ENCODE assay signal across 1 cellular context in genomic region chr6:155126727-155127439, GRCh38.
A peak's percentile ranks its signal among the peaks of the same experiment; 100 is the strongest.
TF ChIP-seq lines count a peak whose summit lies in the region.

No MANE protein-coding gene starts in this region.

TF ChIP-seq in HepG2, 621 proteins besides CTCF, POLR2A, EP300 and RAD21 (continued from another document and continues in another):
- TF ChIP-seq FOSL2 (CRISPR knock-in tag; IDR thresholded peaks at IDR 0.05) (peak; percentile 97), SAP130 (CRISPR knock-in tag; IDR thresholded peaks at IDR 0.05; ENCODE audit: low read depth) (peak; percentile 78), SOX6 (IDR thresholded peaks at IDR 0.05) (no peak), SOX6 (CRISPR knock-in tag; IDR thresholded peaks at IDR 0.05) (peak; percentile 62; the same call in 1 of the 2 replicates), MAFF (IDR thresholded peaks at IDR 0.05; ENCODE audit: low read depth, low read length) (peak; percentile 16; the same call in 1 of the 2 replicates), ZBTB43 (CRISPR knock-in tag; conservative IDR thresholded peaks at IDR 0.05) (no peak), ZBTB33 (CRISPR knock-in tag; IDR thresholded peaks at IDR 0.05) (0 out of 2 replicates have a peak, but pooled peaks have one; percentile 6), JUN (CRISPR knock-in tag; IDR thresholded peaks at IDR 0.05) (peak; percentile 77; the same call in 1 of the 2 replicates), ZNF317 (CRISPR knock-in tag; IDR thresholded peaks at IDR 0.05) (0 out of 2 replicates have a peak, but pooled peaks have one; percentile 22), ZBTB38 (CRISPR knock-in tag; IDR thresholded peaks at IDR 0.05) (0 out of 2 replicates have a peak, but pooled peaks have one; percentile 37), ZNF274 (CRISPR knock-in tag; IDR thresholded peaks at IDR 0.05) (0 out of 2 replicates have a peak, but pooled peaks have one; percentile 47), ZBTB21 (CRISPR knock-in tag; IDR thresholded peaks at IDR 0.05) (peak; percentile 89), NCOR1 (IDR thresholded peaks at IDR 0.05; ENCODE audit: borderline replicate concordance, low read length) (peak; percentile 26; the same call in 1 of the 2 replicates), ZNF17 (CRISPR knock-in tag; IDR thresholded peaks at IDR 0.05) (no peak), RFX1 (IDR thresholded peaks at IDR 0.05) (no peak), MED1 (CRISPR knock-in tag; IDR thresholded peaks at IDR 0.05) (no peak; the same call in 1 of the 2 replicates), ZSCAN5A (CRISPR knock-in tag; IDR thresholded peaks at IDR 0.05; ENCODE audit: borderline replicate concordance) (no peak), SKI (IDR thresholded peaks at IDR 0.05; ENCODE audit: partially characterized antibody) (peak; percentile 97), TRIM24 (CRISPR knock-in tag; IDR thresholded peaks at IDR 0.05) (no peak), ZXDC (CRISPR knock-in tag; IDR thresholded peaks at IDR 0.05) (0 out of 2 replicates have a peak, but pooled peaks have one; percentile 45), MAX (IDR thresholded peaks at IDR 0.05) (peak; percentile 53; the same call in 1 of the 2 replicates), FOXK1 (CRISPR knock-in tag; IDR thresholded peaks at IDR 0.05; ENCODE audit: borderline replicate concordance, low read depth) (peak; percentile 38; the same call in 1 of the 2 replicates), NR2F1 (CRISPR knock-in tag; IDR thresholded peaks at IDR 0.05) (peak in 1 of 2 experiments; percentile 27; a peak in 1 of 4 replicates), ZNF773 (CRISPR knock-in tag; IDR thresholded peaks at IDR 0.05; ENCODE audit: borderline replicate concordance) (no peak), ZNF782 (CRISPR knock-in tag; IDR thresholded peaks at IDR 0.05; ENCODE audit: borderline replicate concordance) (no peak), ARID5B (CRISPR knock-in tag; IDR thresholded peaks at IDR 0.05) (peak; percentile 78), ZNF644 (CRISPR knock-in tag; IDR thresholded peaks at IDR 0.05; ENCODE audit: low read depth) (peak; percentile 88), ZHX2 (IDR thresholded peaks at IDR 0.05; ENCODE audit: low read depth) (peak; percentile 70; the same call in 1 of the 2 replicates), ZHX2 (CRISPR knock-in tag; IDR thresholded peaks at IDR 0.05; ENCODE audit: borderline replicate concordance) (no peak), ARID3A (IDR thresholded peaks at IDR 0.05; ENCODE audit: low read depth, low read length) (0 out of 2 replicates have a peak, but pooled peaks have one; percentile 17), THAP11 (CRISPR knock-in tag; IDR thresholded peaks at IDR 0.05) (0 out of 2 replicates have a peak, but pooled peaks have one; percentile 15), LRRFIP1 (CRISPR knock-in tag; conservative IDR thresholded peaks at IDR 0.05) (no peak), DRAP1 (CRISPR knock-in tag; IDR thresholded peaks at IDR 0.05) (no peak), ZFYVE20 (CRISPR knock-in tag; IDR thresholded peaks at IDR 0.05; ENCODE audit: borderline replicate concordance, low read depth) (no peak)
